16 cellular contexts compared by ENCODE assay signal in the genomic region with DNA sequence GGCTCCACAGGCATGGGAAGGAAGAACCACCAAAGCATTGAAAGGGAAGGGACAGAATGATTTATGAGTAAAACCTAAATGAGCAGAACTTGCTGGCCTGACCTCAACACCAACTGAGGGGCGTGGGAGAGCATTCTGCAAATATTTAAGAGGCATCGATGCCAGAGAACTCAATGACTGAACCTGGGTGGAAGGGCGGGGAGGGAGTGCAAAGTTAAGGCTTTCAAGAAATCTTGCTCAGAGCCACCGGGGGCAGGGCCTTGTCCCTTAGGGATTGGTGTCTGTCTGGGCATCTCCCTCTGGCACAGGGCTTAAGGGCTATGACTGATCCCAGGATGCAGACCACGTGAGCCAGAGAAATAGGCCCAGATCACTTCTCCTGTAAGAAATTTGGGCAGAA.
DNase-seq lines count a peak whose midpoint lies in the region; ATAC-seq and TF ChIP-seq lines count a peak whose summit lies in the region.
"Had no signal": no experiment of that assay in that cellular context is flagged by ENCODE, and none has a peak within 500 bp of the region (broad histone marks: within the 10 kb centered on the region; RNA-seq: fewer than 3 reads in every experiment).

No MANE protein-coding gene starts in this region.

- TF ChIP-seq CTCF in GM23338 (conservative IDR thresholded peaks at IDR 0.05; ENCODE audit: low read depth in 2 of 2) (no peak), astrocyte of the cerebellum (IDR thresholded peaks at IDR 0.05; ENCODE audit: low read depth, low read length, missing control alignments) (no peak), foreskin keratinocyte (conservative IDR thresholded peaks at IDR 0.05) (no peak), Peyer's patch (IDR thresholded peaks at IDR 0.05) (no peak), heart right ventricle (IDR thresholded peaks at IDR 0.05) (no peak)

- intact Hi-C loops in sciatic nerve (cut with DNase I) (no loop called here), heart right ventricle (cut with DNase I) (no loop called here)

- TF ChIP-seq POLR2A in Peyer's patch (IDR thresholded peaks at IDR 0.05): no peak

- H3K4me2 ChIP-seq in GM23338: no peak overlapping the region

- H3K4me1 ChIP-seq in GM23338 (ENCODE audit: insufficient read depth) (peaks cover 8% of the 10 kb centered on the region), foreskin keratinocyte (peaks cover 18% of the 10 kb centered on the region), Peyer's patch (no peaks in the 10 kb centered on the region), heart right ventricle (peaks cover 3 to 15% (median 11%) of the 10 kb centered on the region in 9 donors)
- H3K4me1 ChIP-seq: psoas muscle had no signal

- no peaks in the 10 kb centered on the region for H3K36me3 Mint-ChIP-seq in GM23338 (ENCODE audit: low read depth)

- in situ Hi-C loops in astrocyte of the cerebellum (cut with HindIII; ENCODE audit: low sequenced_read_pairs): no loop called here

- H4K20me1 ChIP-seq in GM23338 (replicated peaks; ENCODE audit: insufficient read depth): no peaks in the 10 kb centered on the region

- H3K9me3 Mint-ChIP-seq in GM23338: no peaks in the 10 kb centered on the region

- no peak overlapping the region for H3K27ac Mint-ChIP-seq in GM23338

- H3K4me3 Mint-ChIP-seq in GM23338: no peak overlapping the region

- H3K4me1 Mint-ChIP-seq in GM23338: peaks cover 23% of the 10 kb centered on the region

- H3K4me3 ChIP-seq in GM23338: no peak overlapping the region
- no peak overlapping the region for H3K4me3 ChIP-seq in astrocyte of the cerebellum (ENCODE audit: low read depth, low read length)
- no peak overlapping the region for H3K4me3 ChIP-seq in Peyer's patch
- H3K4me3 ChIP-seq in heart right ventricle: no peak overlapping the region
- H3K4me3 ChIP-seq: psoas muscle had no signal

- no peaks in the 10 kb centered on the region for H3K36me3 ChIP-seq in GM23338 (ENCODE audit: insufficient read depth)
- H3K36me3 ChIP-seq in Peyer's patch: no peaks in the 10 kb centered on the region
- no peaks in the 10 kb centered on the region for H3K36me3 ChIP-seq in heart right ventricle

- H3K27me3 ChIP-seq in GM23338 (ENCODE audit: insufficient read depth): no peaks in the 10 kb centered on the region
- H3K27me3 ChIP-seq in foreskin keratinocyte: no peaks in the 10 kb centered on the region
- H3K27me3 ChIP-seq in Peyer's patch: no peaks in the 10 kb centered on the region
- no peaks in the 10 kb centered on the region for H3K27me3 ChIP-seq in heart right ventricle

- H3K27ac ChIP-seq in GM23338 (ENCODE audit: low read depth) (no peak overlapping the region), foreskin keratinocyte (no peak overlapping the region), Peyer's patch (no peak overlapping the region), heart right ventricle (no peak overlapping the region)
- H3K27ac ChIP-seq: psoas muscle had no signal

- H3K9me2 ChIP-seq in GM23338 (ENCODE audit: insufficient read depth): peaks cover 22% of the 10 kb centered on the region; the same call in 1 of the 2 replicates

- H3F3A ChIP-seq in GM23338 (replicated peaks; ENCODE audit: low read depth): no peaks in the 10 kb centered on the region

- DNase-seq in GM23338 (ENCODE audit: low spot score) (peak; percentile 14), astrocyte of the cerebellum (ENCODE audit: low read depth) (peak; percentile 71), foreskin keratinocyte (peak; percentile 34 to 41), sciatic nerve (ENCODE audit: low spot score) (no peak), Peyer's patch (no peak), NCI-H2107 (lab: John Stamatoyannopoulos, UW) (no peak), heart right ventricle (no peak)
- DNase-seq: activated CD4-positive, alpha-beta T cell treated with anti-CD3 and anti-CD28 coated beads for 48 hours; activated T-cell treated with anti-CD3 and anti-CD28 coated beads, Interleukin-2, amount 50 U/mL, for 1 hour; foreskin melanocyte; KG1; NCI-H1694 treated with DMSO at 0.1 percent for 48 hours; NCI-H524; psoas muscle; stimulated activated CD8-positive, alpha-beta memory T cell treated with anti-CD3 and anti-CD28 coated beads, Interleukin-4, amount 100 ng/mL, for 48 hours had no signal

- no peaks in the 10 kb centered on the region for H3K79me2 ChIP-seq in GM23338 (replicated peaks; ENCODE audit: insufficient read depth)

- no peak; the same call in 2 of the 3 replicates for ATAC-seq in GM23338
- peak; percentile 28 for ATAC-seq in foreskin keratinocyte
- ATAC-seq in sciatic nerve: peak; percentile 19
- ATAC-seq in HG03159 (IDR thresholded peaks at IDR 0.05; ENCODE audit: unreplicated experiment): no peak
- no peak for ATAC-seq in heart right ventricle
- ATAC-seq: psoas muscle had no signal

- H3K9me3 ChIP-seq in Peyer's patch (no peaks in the 10 kb centered on the region), heart right ventricle (peaks cover 0 to 9% (median 0%) of the 10 kb centered on the region in 11 donors)
- H3K9me3 ChIP-seq: psoas muscle had no signal

- peaks cover 4% of the 10 kb centered on the region for H3K27me3 Mint-ChIP-seq in GM23338 (ENCODE audit: insufficient read depth, low read depth, poor library complexity)

- 83 to 88% methylated on average over 5 of the region's 5 CpGs for WGBS in heart right ventricle, 2 donors

- peak overlapping the region; percentile 52; the same call in 1 of the 2 replicates for H2AFZ ChIP-seq in GM23338

TF ChIP-seq in GM23338, 12 proteins besides CTCF, POLR2A, EP300 and RAD21 (continues in another document):
- no peak for TF ChIP-seq NANOG (IDR thresholded peaks at IDR 0.05; ENCODE audit: borderline replicate concordance)
- TF ChIP-seq ZNF331 (CRISPR knock-in tag; IDR thresholded peaks at IDR 0.05; ENCODE audit: low read depth): no peak
- TF ChIP-seq STAT1 (IDR thresholded peaks at IDR 0.05; ENCODE audit: unreplicated experiment): no peak
- no peak for TF ChIP-seq REST (IDR thresholded peaks at IDR 0.05; ENCODE audit: unreplicated experiment)
- TF ChIP-seq CREB1 (CRISPR knock-in tag; IDR thresholded peaks at IDR 0.05; ENCODE audit: low read depth): no peak
- TF ChIP-seq POLR2AphosphoS5 (IDR thresholded peaks at IDR 0.05; ENCODE audit: low read depth): no peak
- no peak for TF ChIP-seq EZH2phosphoT487 (IDR thresholded peaks at IDR 0.05; ENCODE audit: unreplicated experiment)

Comparison
In these comparisons a context has a peak if more than half of its experiments do, and no peak if none do; other contexts are left out.
1. ATAC-seq: peak in foreskin keratinocyte (single experiment) and sciatic nerve (single experiment); none in GM23338 (single experiment), HG03159 (single experiment) and heart right ventricle (0 of 8).
2. DNase-seq: peak in GM23338 (single experiment), astrocyte of the cerebellum (single experiment) and foreskin keratinocyte (2 of 2); none in sciatic nerve (single experiment), Peyer's patch (0 of 3), NCI-H2107 (single experiment) and heart right ventricle (0 of 2).